ENCODE assay signal across 21 cellular contexts in genomic region chr15:48426941-48427340, GRCh38.
"Had no signal": no experiment of that assay in that cellular context is flagged by ENCODE, and none has a peak within 500 bp of the region (broad histone marks: within the 10 kb centered on the region; RNA-seq: fewer than 3 reads in every experiment).

No MANE protein-coding gene starts in this region.

- H3K27me3 ChIP-seq: dorsolateral prefrontal cortex, hepatocyte, right lobe of liver, transverse colon had no signal

- H3K4me3 ChIP-seq: coronary artery, dorsolateral prefrontal cortex, hepatocyte, left ventricle myocardium inferior, lower lobe of right lung, prostate gland, right lobe of liver, thoracic aorta, transverse colon had no signal

- H3K27ac ChIP-seq: hepatocyte, left ventricle myocardium inferior, lower lobe of right lung, parathyroid adenoma, prostate gland, right lobe of liver, thoracic aorta, transverse colon had no signal

- H3K9me3 ChIP-seq: left ventricle myocardium inferior, lower lobe of right lung, prostate gland, right lobe of liver, thoracic aorta, transverse colon had no signal

- H3K9ac ChIP-seq: parathyroid adenoma had no signal

- H3K36me3 ChIP-seq: prostate gland, right lobe of liver had no signal

- DNase-seq: dorsolateral prefrontal cortex; effector CD8-positive, alpha-beta T cell; foreskin fibroblast; head of caudate nucleus; kidney; left cardiac atrium; left ventricle myocardium inferior; lower lobe of right lung; midbrain; occipital lobe; right lobe of liver; stimulated activated CD4-positive, alpha-beta T cell treated with anti-CD3 and anti-CD28 coated beads, Interleukin-4, amount 100 ng/mL, for 1 hour; stimulated activated CD8-positive, alpha-beta memory T cell treated with anti-CD3 and anti-CD28 coated beads, Interleukin-4, amount 100 ng/mL, for 48 hours; transverse colon had no signal

- H3K79me2 ChIP-seq: hepatocyte, parathyroid adenoma had no signal

- H3K4me1 ChIP-seq: left ventricle myocardium inferior, lower lobe of right lung, parathyroid adenoma, prostate gland, right lobe of liver, transverse colon had no signal

- H3K4me2 ChIP-seq: hepatocyte had no signal

- H2AFZ ChIP-seq: hepatocyte, parathyroid adenoma had no signal

- ATAC-seq: left cardiac atrium; lower lobe of right lung; natural killer cell treated with Interleukin-12 subunit alpha and Interleukin-12 subunit beta and Interleukin-15 and Interleukin-18, amount 100 ng/mL, for 72 hours; right lobe of liver; stimulated activated effector memory CD8-positive, alpha-beta T cell treated with anti-CD3 and anti-CD28 coated beads, Interleukin-12 subunit alpha, Interleukin-12 subunit beta, amount 100 ng/mL, for 72 hours had no signal
